ENCODE assay signal across 2 cellular contexts in the genomic region with DNA sequence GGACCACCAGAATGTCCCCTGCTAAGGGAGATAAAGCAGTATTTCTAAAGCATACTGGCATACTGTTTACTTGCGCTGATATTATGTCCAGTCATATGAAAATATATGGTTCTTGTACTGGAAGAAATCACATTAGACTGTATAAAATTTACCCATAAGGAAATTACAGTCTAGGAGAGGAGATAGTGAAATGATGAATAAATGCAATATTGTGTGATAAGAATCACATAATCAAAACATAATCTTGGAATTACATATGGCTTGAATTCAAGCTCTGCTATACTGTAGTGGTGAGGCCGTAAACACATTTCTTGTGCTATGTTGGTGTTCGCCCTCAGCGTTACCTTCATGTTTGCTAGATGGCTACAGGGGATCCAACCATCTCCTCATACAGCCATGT.
A peak's percentile ranks its signal among the peaks of the same experiment; 100 is the strongest.
TF ChIP-seq lines count a peak whose summit lies in the region.

No MANE protein-coding gene starts in this region.

TF ChIP-seq in A549, 52 proteins besides CTCF, POLR2A, EP300 and RAD21:
- TF ChIP-seq, protein P1, sequence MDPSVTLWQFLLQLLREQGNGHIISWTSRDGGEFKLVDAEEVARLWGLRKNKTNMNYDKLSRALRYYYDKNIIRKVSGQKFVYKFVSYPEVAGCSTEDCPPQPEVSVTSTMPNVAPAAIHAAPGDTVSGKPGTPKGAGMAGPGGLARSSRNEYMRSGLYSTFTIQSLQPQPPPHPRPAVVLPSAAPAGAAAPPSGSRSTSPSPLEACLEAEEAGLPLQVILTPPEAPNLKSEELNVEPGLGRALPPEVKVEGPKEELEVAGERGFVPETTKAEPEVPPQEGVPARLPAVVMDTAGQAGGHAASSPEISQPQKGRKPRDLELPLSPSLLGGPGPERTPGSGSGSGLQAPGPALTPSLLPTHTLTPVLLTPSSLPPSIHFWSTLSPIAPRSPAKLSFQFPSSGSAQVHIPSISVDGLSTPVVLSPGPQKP (IDR thresholded peaks at IDR 0.05; ENCODE audit: low read depth, low read length): no peak
- TF ChIP-seq MAFK (IDR thresholded peaks at IDR 0.05; ENCODE audit: partially characterized antibody) (no peak), GATA3 (IDR thresholded peaks at IDR 0.05; ENCODE audit: borderline replicate concordance) (no peak), HOXB5 (CRISPR knock-in tag; IDR thresholded peaks at IDR 0.05) (no peak), NFE2L2 (conservative IDR thresholded peaks at IDR 0.05; ENCODE audit: low read length) (no peak), JUN (IDR thresholded peaks at IDR 0.05) (no peak), MYC (IDR thresholded peaks at IDR 0.05; ENCODE audit: borderline replicate concordance, low read length) (no peak), SMC3 (IDR thresholded peaks at IDR 0.05) (no peak)
- TF ChIP-seq, protein P2, sequence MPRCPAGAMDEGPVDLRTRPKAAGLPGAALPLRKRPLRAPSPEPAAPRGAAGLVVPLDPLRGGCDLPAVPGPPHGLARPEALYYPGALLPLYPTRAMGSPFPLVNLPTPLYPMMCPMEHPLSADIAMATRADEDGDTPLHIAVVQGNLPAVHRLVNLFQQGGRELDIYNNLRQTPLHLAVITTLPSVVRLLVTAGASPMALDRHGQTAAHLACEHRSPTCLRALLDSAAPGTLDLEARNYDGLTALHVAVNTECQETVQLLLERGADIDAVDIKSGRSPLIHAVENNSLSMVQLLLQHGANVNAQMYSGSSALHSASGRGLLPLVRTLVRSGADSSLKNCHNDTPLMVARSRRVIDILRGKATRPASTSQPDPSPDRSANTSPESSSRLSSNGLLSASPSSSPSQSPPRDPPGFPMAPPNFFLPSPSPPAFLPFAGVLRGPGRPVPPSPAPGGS (IDR thresholded peaks at IDR 0.05): no peak

TF ChIP-seq in SK-N-SH, 30 proteins besides CTCF, POLR2A, EP300 and RAD21:
- TF ChIP-seq, protein P3, sequence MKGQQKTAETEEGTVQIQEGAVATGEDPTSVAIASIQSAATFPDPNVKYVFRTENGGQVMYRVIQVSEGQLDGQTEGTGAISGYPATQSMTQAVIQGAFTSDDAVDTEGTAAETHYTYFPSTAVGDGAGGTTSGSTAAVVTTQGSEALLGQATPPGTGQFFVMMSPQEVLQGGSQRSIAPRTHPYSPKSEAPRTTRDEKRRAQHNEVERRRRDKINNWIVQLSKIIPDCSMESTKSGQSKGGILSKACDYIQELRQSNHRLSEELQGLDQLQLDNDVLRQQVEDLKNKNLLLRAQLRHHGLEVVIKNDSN (IDR thresholded peaks at IDR 0.05; ENCODE audit: borderline replicate concordance, low read depth): no peak
- TF ChIP-seq SIN3A (IDR thresholded peaks at IDR 0.05; ENCODE audit: borderline replicate concordance, low read depth, low read length): no peak
- TF ChIP-seq RCOR1 (IDR thresholded peaks at IDR 0.05; ENCODE audit: low read length): peak; percentile 79; the same call in 1 of the 2 replicates
- TF ChIP-seq MXI1 (IDR thresholded peaks at IDR 0.05; ENCODE audit: low read depth, low read length): no peak
- TF ChIP-seq CHD2 (IDR thresholded peaks at IDR 0.05; ENCODE audit: low read length, partially characterized antibody): peak; percentile 36
- TF ChIP-seq GATA2 (CRISPR knock-in tag; IDR thresholded peaks at IDR 0.05): peak; percentile 74
- TF ChIP-seq EZH2phosphoT487 (IDR thresholded peaks at IDR 0.05; ENCODE audit: borderline replicate concordance, low read depth): no peak
- TF ChIP-seq, protein P4, sequence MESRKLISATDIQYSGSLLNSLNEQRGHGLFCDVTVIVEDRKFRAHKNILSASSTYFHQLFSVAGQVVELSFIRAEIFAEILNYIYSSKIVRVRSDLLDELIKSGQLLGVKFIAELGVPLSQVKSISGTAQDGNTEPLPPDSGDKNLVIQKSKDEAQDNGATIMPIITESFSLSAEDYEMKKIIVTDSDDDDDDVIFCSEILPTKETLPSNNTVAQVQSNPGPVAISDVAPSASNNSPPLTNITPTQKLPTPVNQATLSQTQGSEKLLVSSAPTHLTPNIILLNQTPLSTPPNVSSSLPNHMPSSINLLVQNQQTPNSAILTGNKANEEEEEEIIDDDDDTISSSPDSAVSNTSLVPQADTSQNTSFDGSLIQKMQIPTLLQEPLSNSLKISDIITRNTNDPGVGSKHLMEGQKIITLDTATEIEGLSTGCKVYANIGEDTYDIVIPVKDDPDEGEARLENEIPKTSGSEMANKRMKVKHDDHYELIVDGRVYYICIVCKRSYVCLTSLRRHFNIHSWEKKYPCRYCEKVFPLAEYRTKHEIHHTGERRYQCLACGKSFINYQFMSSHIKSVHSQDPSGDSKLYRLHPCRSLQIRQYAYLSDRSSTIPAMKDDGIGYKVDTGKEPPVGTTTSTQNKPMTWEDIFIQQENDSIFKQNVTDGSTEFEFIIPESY (IDR thresholded peaks at IDR 0.05; ENCODE audit: borderline replicate concordance, low read depth): no peak
